ENCODE assay signal across 19 cellular contexts in the genomic region with DNA sequence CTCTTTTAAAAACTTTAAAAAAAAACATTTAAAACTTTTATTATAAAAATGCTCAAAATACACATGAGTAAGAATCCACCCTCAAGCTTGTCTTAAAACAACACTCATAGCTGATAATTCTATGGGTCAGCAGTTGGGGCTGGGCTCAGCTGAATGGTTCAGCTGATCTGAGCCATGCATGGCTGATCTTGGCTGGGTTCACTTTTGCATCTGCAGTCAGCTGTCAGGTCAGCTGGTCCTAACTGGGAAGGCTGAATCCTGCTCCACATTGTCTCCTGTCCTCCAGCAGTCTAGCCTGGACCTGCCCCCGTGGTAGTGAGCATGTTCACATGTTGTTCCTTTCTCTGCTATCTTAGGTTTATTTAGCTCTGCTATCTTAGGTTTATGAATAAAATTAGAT.
"Had no signal": no experiment of that assay in that cellular context is flagged by ENCODE, and none has a peak within 500 bp of the region (broad histone marks: within the 10 kb centered on the region; RNA-seq: fewer than 3 reads in every experiment).

No MANE protein-coding gene starts in this region.

- H3K27ac ChIP-seq: ovary had no signal

- DNase-seq: activated CD4-positive, alpha-beta T cell treated with anti-CD3 and anti-CD28 coated beads, Interleukin-2, amount 10 ng/mL, durations not matched to agents 24 days and 14 days; activated CD8-positive, alpha-beta T cell treated with anti-CD3 and anti-CD28 coated beads for 36 hours; activated naive CD4-positive, alpha-beta T cell; activated naive CD8-positive, alpha-beta T cell treated with anti-CD3 and anti-CD28 coated beads for 36 hours; activated T-cell treated with anti-CD3 and anti-CD28 coated beads, Interleukin-2, amount 50 U/mL, for 1 hour; amniotic stem cell; dermis blood vessel endothelial cell; effector memory CD4-positive, alpha-beta T cell; glutamatergic neuron; kidney; naive thymus-derived CD8-positive, alpha-beta T cell; ovary; stimulated activated CD4-positive, alpha-beta T cell treated with anti-CD3 and anti-CD28 coated beads, Interleukin-4, amount 100 ng/mL, for 4 hours; stimulated activated naive B cell treated with anti-CD40 and anti-IgM and Interleukin-4, amounts not matched to agents 10 μg/mL and 1 μg/mL and 100 μg/mL, for 72 hours; T-helper 1 cell; T-helper 9 cell had no signal

- H3K9me3 ChIP-seq: ovary had no signal

- H3K27me3 ChIP-seq: ovary had no signal

- H3K36me3 ChIP-seq: ovary had no signal

- H3K4me2 ChIP-seq: smooth muscle cell had no signal

- H3K4me3 ChIP-seq: ovary, smooth muscle cell had no signal

- ATAC-seq: activated CD8-positive, alpha-beta T cell treated with anti-CD3 and anti-CD28 coated beads for 36 hours; activated T-helper 17 cell treated with anti-CD3 and anti-CD28 coated beads, Interleukin-2, amount 50 U/mL, for 72 hours; naive thymus-derived CD8-positive, alpha-beta T cell; sciatic nerve; stimulated activated naive B cell treated with anti-CD40 and anti-IgM and Interleukin-4, amounts not matched to agents 10 μg/mL and 1 μg/mL and 100 μg/mL, for 72 hours had no signal
